In genomic region chr5:154612666-154613065, GRCh38 we compare ENCODE assay signal across 32 cellular contexts.
"Had no signal": no experiment of that assay in that cellular context is flagged by ENCODE, and none has a peak within 500 bp of the region (broad histone marks: within the 10 kb centered on the region; RNA-seq: fewer than 3 reads in every experiment).

No MANE protein-coding gene starts in this region.

- DNase-seq: activated B cell treated with CpG ODN at 0.5 μM for 24 hours; activated CD4-positive, alpha-beta memory T cell treated with anti-CD3 and anti-CD28 coated beads for 36 hours; activated CD4-positive, alpha-beta T cell treated with anti-CD3 and anti-CD28 coated beads for 4 hours; activated CD4-positive, alpha-beta T cell treated with anti-CD3 and anti-CD28 coated beads, Interleukin-2, amount 10 ng/mL, durations not matched to agents 24 days and 14 days; activated CD4-positive, alpha-beta T cell treated with anti-CD3 and anti-CD28 coated beads, Interleukin-2, amount 50 U/mL, for 1 hour; activated CD4-positive, alpha-beta T cell treated with anti-CD3 and anti-CD28 coated beads, Interleukin-2, amount 50 U/mL, for 4 hours; activated CD4-positive, CD25-positive, alpha-beta regulatory T cell treated with anti-CD3 and anti-CD28 coated beads, Interleukin-2, amount 50 U/mL, for 72 hours; activated CD8-positive, alpha-beta memory T cell treated with anti-CD3 and anti-CD28 coated beads, Interleukin-2, amount 50 U/mL, for 4 hours; activated CD8-positive, alpha-beta T cell treated with anti-CD3 and anti-CD28 coated beads for 36 hours; activated effector memory CD4-positive, alpha-beta T cell treated with anti-CD3 and anti-CD28 coated beads, Interleukin-2, amount 50 U/mL, for 16 hours; activated gamma-delta T cell treated with Interleukin-2 at 50 U/mL for 16 hours; activated naive CD4-positive, alpha-beta T cell; activated naive CD4-positive, alpha-beta T cell treated with anti-CD3 and anti-CD28 coated beads for 36 hours; activated naive CD4-positive, alpha-beta T cell treated with anti-CD3 and anti-CD28 coated beads, Interleukin-2, amount 50 U/mL, for 16 hours; activated naive CD8-positive, alpha-beta T cell treated with anti-CD3 and anti-CD28 coated beads for 36 hours; activated T-cell treated with anti-CD3 and anti-CD28 coated beads for 4 hours; activated T-cell treated with anti-CD3 and anti-CD28 coated beads, Interleukin-2, amount 50 U/mL, for 1 hour; activated T-cell treated with anti-CD3 and anti-CD28 coated beads, Interleukin-2, amount 50 U/mL, for 4 hours; activated T-cell treated with anti-CD3 and anti-CD28 coated beads, Interleukin-2, amount 50 U/mL, for 72 hours; adrenal gland; amniotic stem cell; aorta; body of pancreas; brain microvascular endothelial cell; caudate nucleus; cerebellar nuclear complex; SW 1271; T-helper 1 cell; T-helper 2 cell; T-helper 9 cell had no signal

- H3K4me3 ChIP-seq: adrenal gland, body of pancreas, breast epithelium, cardiac muscle cell had no signal
